13 cellular contexts compared by ENCODE assay signal in the genomic region with DNA sequence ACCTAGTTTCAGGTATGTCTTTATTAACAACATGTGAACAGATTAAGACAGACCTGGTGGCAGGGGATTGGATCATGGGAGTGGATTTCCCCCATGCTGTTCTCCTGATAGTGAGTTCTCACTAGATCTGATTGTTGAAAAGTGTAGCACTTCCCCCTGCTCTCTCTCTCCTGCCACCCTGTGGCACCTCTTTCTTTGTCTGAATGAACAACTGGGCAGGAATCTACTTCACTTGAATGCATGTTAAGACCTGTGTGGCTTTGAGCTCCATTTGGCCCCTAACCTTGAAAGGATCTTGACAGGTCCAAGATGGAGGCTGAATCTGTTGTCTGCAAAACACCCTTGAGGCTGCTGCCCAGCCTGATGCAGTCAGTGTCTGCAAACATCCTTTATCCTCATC.
A peak's percentile ranks its signal among the peaks of the same experiment; 100 is the strongest.
DNase-seq lines count a peak whose midpoint lies in the region; ATAC-seq and TF ChIP-seq lines count a peak whose summit lies in the region.
"Had no signal": no experiment of that assay in that cellular context is flagged by ENCODE, and none has a peak within 500 bp of the region (broad histone marks: within the 10 kb centered on the region; RNA-seq: fewer than 3 reads in every experiment).

No MANE protein-coding gene starts in this region.

- no peaks in the 10 kb centered on the region for H3K36me3 ChIP-seq in hepatocyte (replicated peaks; ENCODE audit: insufficient read depth, low read depth)

- no peaks in the 10 kb centered on the region for H3K9me2 ChIP-seq in hepatocyte (replicated peaks; ENCODE audit: insufficient read depth)

- no peak overlapping the region for H2AFZ ChIP-seq in hepatocyte

- H3K27me3 ChIP-seq in hepatocyte: no peaks in the 10 kb centered on the region

- in situ Hi-C loops in SK-MEL-5 (cut with HindIII; ENCODE audit: low pct_unique_long_range_greater_than_20kb, low sequenced_read_pairs): no loop called here

- no peaks in the 10 kb centered on the region for H4K20me1 ChIP-seq in hepatocyte (ENCODE audit: insufficient read depth, poor library complexity, severe bottlenecking)

- ATAC-seq in GM18868 (IDR thresholded peaks at IDR 0.05; ENCODE audit: unreplicated experiment): peak; percentile 58
- no peak for ATAC-seq in GM18858 (IDR thresholded peaks at IDR 0.05; ENCODE audit: unreplicated experiment)
- no peak for ATAC-seq in HG03045 (IDR thresholded peaks at IDR 0.05; ENCODE audit: unreplicated experiment)
- no peak for ATAC-seq in HG03520 (IDR thresholded peaks at IDR 0.05; ENCODE audit: unreplicated experiment)
- ATAC-seq: natural killer cell, T-helper 17 cell had no signal

- H3K4me2 ChIP-seq in hepatocyte: no peak overlapping the region

- H3K4me3 ChIP-seq in hepatocyte: no peak overlapping the region

- DNase-seq in DMS 273 (lab: John Stamatoyannopoulos, UW; ENCODE audit: unreplicated experiment) (peak; percentile 11), DMS 273 treated with DMSO at 0.1 percent for 48 hours (lab: John Stamatoyannopoulos, UW) (no peak), SK-MEL-5 (ENCODE audit: low read depth, low spot score) (peak; percentile 27), hepatocyte (ENCODE audit: low spot score) (no peak)
- DNase-seq: 8988T, immature natural killer cell, natural killer cell, NCI-H2081 treated with DMSO at 0.1 percent for 48 hours, T-helper 17 cell had no signal

- H3K79me2 ChIP-seq in hepatocyte: no peaks in the 10 kb centered on the region

- H3K27ac ChIP-seq in hepatocyte: no peak overlapping the region

- no peaks in the 10 kb centered on the region for H3K4me1 ChIP-seq in hepatocyte (ENCODE audit: insufficient read depth)

- H3K9me3 ChIP-seq in hepatocyte (ENCODE audit: low read depth): no peaks in the 10 kb centered on the region

- peak; percentile 13 for TF ChIP-seq CTCF in hepatocyte (IDR thresholded peaks at IDR 0.05; ENCODE audit: poor library complexity)

Comparison
In these comparisons a context has a peak if more than half of its experiments do, and no peak if none do; other contexts are left out.
1. DNase-seq: peak in DMS 273 (single experiment) and SK-MEL-5 (single experiment); none in DMS 273 treated with DMSO at 0.1 percent for 48 hours (single experiment) and hepatocyte (single experiment).